1 cellular context compared by ENCODE assay signal in genomic region chr2:230077851-230078547, GRCh38.
TF ChIP-seq lines count a peak whose summit lies in the region.

No MANE protein-coding gene starts in this region.

TF ChIP-seq in GM23338, 12 proteins besides CTCF, POLR2A, EP300 and RAD21 (continued from another document):
- no peak for TF ChIP-seq NANOG (IDR thresholded peaks at IDR 0.05; ENCODE audit: borderline replicate concordance)
- no peak for TF ChIP-seq CREB1 (CRISPR knock-in tag; IDR thresholded peaks at IDR 0.05; ENCODE audit: low read depth)
TF ChIP-seq in GM23338: peak in this region for 0.
